Comparison of ENCODE assay signal across 2 cellular contexts in the genomic region with DNA sequence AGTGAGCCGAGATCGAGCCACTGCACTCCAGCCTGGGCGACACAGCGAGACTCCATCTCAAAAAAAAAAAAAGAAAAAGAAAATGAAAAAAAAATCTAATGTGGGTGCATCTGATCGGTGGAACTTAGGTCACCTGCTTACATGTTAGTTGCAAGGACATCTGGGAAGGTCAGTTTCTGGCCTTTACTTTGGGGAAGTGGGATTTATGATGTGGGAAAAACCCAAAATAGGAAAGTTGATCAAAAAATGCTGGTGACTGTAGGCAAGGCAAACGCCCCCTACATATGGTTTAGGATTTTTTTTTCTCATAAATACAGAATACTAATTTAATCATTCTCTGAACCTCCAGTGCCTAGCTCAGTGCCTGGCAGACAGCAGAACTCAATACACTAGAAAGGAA.
TF ChIP-seq lines count a peak whose summit lies in the region.

No MANE protein-coding gene starts in this region.

TF ChIP-seq in HEK293, 187 proteins besides CTCF, POLR2A, EP300 and RAD21:
- TF ChIP-seq, protein P1, sequence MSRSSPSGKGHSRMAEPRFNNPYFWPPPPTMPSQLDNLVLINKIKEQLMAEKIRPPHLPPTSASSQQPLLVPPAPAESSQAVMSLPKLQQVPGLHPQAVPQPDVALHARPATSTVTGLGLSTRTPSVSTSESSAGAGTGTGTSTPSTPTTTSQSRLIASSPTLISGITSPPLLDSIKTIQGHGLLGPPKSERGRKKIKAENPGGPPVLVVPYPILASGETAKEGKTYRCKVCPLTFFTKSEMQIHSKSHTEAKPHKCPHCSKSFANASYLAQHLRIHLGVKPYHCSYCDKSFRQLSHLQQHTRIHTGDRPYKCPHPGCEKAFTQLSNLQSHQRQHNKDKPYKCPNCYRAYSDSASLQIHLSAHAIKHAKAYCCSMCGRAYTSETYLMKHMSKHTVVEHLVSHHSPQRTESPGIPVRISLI (tag by site-specific recombination; IDR thresholded peaks at IDR 0.05), result 0 out of 2 replicates have a peak, but pooled peaks have one; percentile 24
- no peak for TF ChIP-seq KLF9 (tag by site-specific recombination; IDR thresholded peaks at IDR 0.05; ENCODE audit: low read depth)

TF ChIP-seq in K562, 482 proteins besides CTCF, POLR2A, EP300 and RAD21:
- TF ChIP-seq ZNF165 (CRISPR knock-in tag; IDR thresholded peaks at IDR 0.05; ENCODE audit: borderline replicate concordance) (no peak), BRF1 (IDR thresholded peaks at IDR 0.05; ENCODE audit: borderline replicate concordance, extremely low read depth, insufficient read length) (no peak), ZNF699 (CRISPR knock-in tag; IDR thresholded peaks at IDR 0.05; ENCODE audit: insufficient replicate concordance) (no peak), TCF3 (CRISPR knock-in tag; IDR thresholded peaks at IDR 0.05) (no peak), RBM25 (IDR thresholded peaks at IDR 0.05; ENCODE audit: low read depth, low read length, severe bottlenecking) (peak; percentile 12), KLF10 (CRISPR knock-in tag; IDR thresholded peaks at IDR 0.05) (no peak), SMARCE1 (IDR thresholded peaks at IDR 0.05) (no peak)
- TF ChIP-seq, protein P2, sequence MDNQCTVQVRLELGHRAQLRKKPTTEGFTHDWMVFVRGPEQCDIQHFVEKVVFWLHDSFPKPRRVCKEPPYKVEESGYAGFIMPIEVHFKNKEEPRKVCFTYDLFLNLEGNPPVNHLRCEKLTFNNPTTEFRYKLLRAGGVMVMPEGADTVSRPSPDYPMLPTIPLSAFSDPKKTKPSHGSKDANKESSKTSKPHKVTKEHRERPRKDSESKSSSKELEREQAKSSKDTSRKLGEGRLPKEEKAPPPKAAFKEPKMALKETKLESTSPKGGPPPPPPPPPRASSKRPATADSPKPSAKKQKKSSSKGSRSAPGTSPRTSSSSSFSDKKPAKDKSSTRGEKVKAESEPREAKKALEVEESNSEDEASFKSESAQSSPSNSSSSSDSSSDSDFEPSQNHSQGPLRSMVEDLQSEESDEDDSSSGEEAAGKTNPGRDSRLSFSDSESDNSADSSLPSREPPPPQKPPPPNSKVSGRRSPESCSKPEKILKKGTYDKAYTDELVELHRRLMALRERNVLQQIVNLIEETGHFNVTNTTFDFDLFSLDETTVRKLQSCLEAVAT (IDR thresholded peaks at IDR 0.05), result peak in 1 of 2 experiments; percentile 63; a peak in 1 of 4 replicates
